17 cellular contexts compared by ENCODE assay signal in genomic region chr1:63600248-63600647, GRCh38. TPM values are rescaled to one million over a fixed set of nuclear protein-coding genes. Genes with fewer than 3 reads are reported as not detected.
DNase-seq lines count a peak whose midpoint lies in the region; ATAC-seq, FAIRE-seq and TF ChIP-seq lines count a peak whose summit lies in the region.
"Had no signal": no experiment of that assay in that cellular context is flagged by ENCODE, and none has a peak within 500 bp of the region (broad histone marks: within the 10 kb centered on the region; RNA-seq: fewer than 3 reads in every experiment).

No MANE protein-coding gene starts in this region.

- no peak for TF ChIP-seq RAD21 in HepG2 (CRISPR knock-in tag; IDR thresholded peaks at IDR 0.05)

- ATAC-seq in HepG2, result peak; percentile 52; the same call in 1 of the 3 replicates
- ATAC-seq: GM12878, GM23338 had no signal

- H3K4me3 ChIP-seq in HepG2 (replicated peaks in 1 of 3; ENCODE audit: insufficient read depth in 1 of 3, low read depth in 2 of 3, low read length in 3 of 3) (no peak overlapping the region), mesodermal cell (ENCODE audit: extremely low read depth, insufficient read depth, low read length, poor library complexity, severe bottlenecking) (no peak overlapping the region), smooth muscle cell (no peak overlapping the region)
- H3K4me3 ChIP-seq: BLaER1, GM12878, GM23338 had no signal

- H3K36me3 ChIP-seq in HepG2 (replicated peaks in 1 of 2; ENCODE audit: control insufficient read depth in 1 of 2, insufficient read depth in 2 of 2, low read length in 2 of 2) (peaks cover 2 to 29% of the 10 kb centered on the region in 2 experiments; a peak in 3 of 5 replicates), mesodermal cell (ENCODE audit: control insufficient read depth, insufficient read depth, low read length) (peaks cover 4% of the 10 kb centered on the region), smooth muscle cell (ENCODE audit: low read depth) (no peaks in the 10 kb centered on the region)

- H3K27ac ChIP-seq in HepG2 (ENCODE audit: extremely low read length, insufficient read depth, low read length) (peak overlapping the region; percentile 42), mesodermal cell (ENCODE audit: low read depth, low read length, severe bottlenecking) (peak overlapping the region; percentile 73), smooth muscle cell (ENCODE audit: low read depth) (no peak overlapping the region)
- H3K27ac ChIP-seq: 22Rv1, BLaER1 had no signal

- 16% methylated on average over 5 of the region's 5 CpGs for WGBS in HepG2 (ENCODE audit: low lambda C conversion rate)
- 57 to 73% methylated on average over 4 of the region's 5 CpGs for WGBS in mesodermal cell (ENCODE audit: insufficient coverage in 2 of 2), 2 experiments
- WGBS in smooth muscle cell (ENCODE audit: low lambda C conversion rate), result 24% methylated on average over 5 of the region's 5 CpGs

- no peak overlapping the region; the same call in 1 of the 2 replicates for H3K4me2 ChIP-seq in HepG2 (ENCODE audit: low read depth, low read length)
- peak overlapping the region; percentile 38 for H3K4me2 ChIP-seq in smooth muscle cell
- H3K4me2 ChIP-seq: BLaER1, GM23338 had no signal

- H3K4me1 ChIP-seq in HepG2 (ENCODE audit: insufficient read depth, low read length), result peaks cover 84% of the 10 kb centered on the region
- peaks cover 7% of the 10 kb centered on the region for H3K4me1 ChIP-seq in mesodermal cell (ENCODE audit: control insufficient read depth, insufficient read depth, low read length, poor library complexity, severe bottlenecking)
- no peaks in the 10 kb centered on the region for H3K4me1 ChIP-seq in smooth muscle cell (ENCODE audit: low read depth)
- H3K4me1 ChIP-seq: BLaER1, Caco-2 had no signal

- peaks cover 80% of the 10 kb centered on the region for H3K79me2 ChIP-seq in HepG2 (ENCODE audit: insufficient read depth, low read length)
- peaks cover 23% of the 10 kb centered on the region for H3K79me2 ChIP-seq in smooth muscle cell (ENCODE audit: low read depth)

- no peak for FAIRE-seq in HepG2 (lab: Jason Lieb, UNC)
- FAIRE-seq: GM12878, GM18507 had no signal

- TF ChIP-seq CTCF in HepG2 (CRISPR knock-in tag; IDR thresholded peaks at IDR 0.05), result no peak
- no peak for TF ChIP-seq CTCF in smooth muscle cell (IDR thresholded peaks at IDR 0.05; ENCODE audit: borderline replicate concordance, insufficient read depth, poor library complexity, severe bottlenecking)

- H3K9me3 ChIP-seq in HepG2 (ENCODE audit: low read length), result no peaks in the 10 kb centered on the region
- H3K9me3 ChIP-seq in mesodermal cell (ENCODE audit: control insufficient read depth, low read length), result no peaks in the 10 kb centered on the region
- H3K9me3 ChIP-seq in smooth muscle cell (replicated peaks; ENCODE audit: low read depth), result no peaks in the 10 kb centered on the region
- H3K9me3 ChIP-seq: BLaER1, Caco-2 had no signal

- in situ Hi-C loops in HepG2 (cut with HindIII; ENCODE audit: extremely low pct_ligation_motif_present, low pct_unique_long_range_greater_than_20kb), result loop anchor here (25.0 kb wide), 1 partner anchor 312 kb away; no protein-coding TSS in a partner anchor

- TF ChIP-seq EP300 in HepG2 (IDR thresholded peaks at IDR 0.05; ENCODE audit: low read depth in 2 of 2, low read length in 2 of 2) (no peak), HepG2 (CRISPR knock-in tag; IDR thresholded peaks at IDR 0.05; ENCODE audit: borderline replicate concordance) (no peak)

- H3K27me3 ChIP-seq in HepG2 (ENCODE audit: control insufficient read depth in 1 of 2, insufficient read depth in 2 of 2, low read length in 2 of 2) (no peaks in the 10 kb centered on the region), smooth muscle cell (ENCODE audit: low read depth) (no peaks in the 10 kb centered on the region)
- H3K27me3 ChIP-seq: BLaER1 had no signal

- no peak for TF ChIP-seq POLR2A in HepG2 (IDR thresholded peaks at IDR 0.05; ENCODE audit: insufficient read depth in 1 of 2, low read depth in 2 of 2, low read length in 2 of 2)

- no TSS peak for BruUV-seq in HepG2 (replicated peaks; lab: Mats Ljungman, UMichigan)

- H2AFZ ChIP-seq in HepG2 (ENCODE audit: low read length) (no peak overlapping the region), smooth muscle cell (ENCODE audit: low read depth) (no peak overlapping the region)
- H2AFZ ChIP-seq: GM23338 had no signal

- H3K9ac ChIP-seq in HepG2 (ENCODE audit: insufficient read depth, low read depth, low read length) (no peak overlapping the region), smooth muscle cell (ENCODE audit: low read depth) (no peak overlapping the region)
- H3K9ac ChIP-seq: BLaER1 had no signal

- H3F3A ChIP-seq in smooth muscle cell (ENCODE audit: low read depth), result no peaks in the 10 kb centered on the region

- CTCF ChIA-PET in HepG2 (lab: Yijun Ruan, JAX; ENCODE audit: low intra/inter-chr PET ratio, low total read pairs), result no interaction called here

- DNase-seq in DMS53 (lab: John Stamatoyannopoulos, UW) (peak; percentile 35), DMS53 treated with DMSO at 0.1 percent for 48 hours (lab: John Stamatoyannopoulos, UW; ENCODE audit: unreplicated experiment) (no peak), HepG2 (ENCODE audit: low spot score) (peak; percentile 21), smooth muscle cell (lab: John Stamatoyannopoulos, UW; ENCODE audit: unreplicated experiment) (no peak), NCI-H748 treated with DMSO at 0.1 percent for 48 hours (lab: John Stamatoyannopoulos, UW) (no peak), inferior parietal cortex (ENCODE audit: extremely low spot score) (no peak)
- DNase-seq in stimulated activated CD4-positive, alpha-beta T cell treated with anti-CD3 and anti-CD28 coated beads, Interleukin-4, amount 100 ng/mL, for 24 hours, result no peak
- DNase-seq: AML-193; Caco-2; CD8-positive, alpha-beta memory T cell; H7 had no signal

- H4K20me1 ChIP-seq in HepG2 (ENCODE audit: insufficient read depth, low read length) (no peaks in the 10 kb centered on the region; the same call in 1 of the 2 replicates), smooth muscle cell (ENCODE audit: low read depth) (peaks cover 81% of the 10 kb centered on the region)
- H4K20me1 ChIP-seq: BLaER1 had no signal

- intact Hi-C loops in HepG2 (cut with micrococcal nuclease; ENCODE audit: unreplicated experiment), result no loop called here

- POLR2A ChIA-PET in HepG2 (lab: Yijun Ruan, JAX), result no interaction called here

TF ChIP-seq in HepG2, 621 proteins besides CTCF, POLR2A, EP300 and RAD21 (continues in another document):
- TF ChIP-seq TCF12 (IDR thresholded peaks at IDR 0.05) (no peak), TCF12 (CRISPR knock-in tag; IDR thresholded peaks at IDR 0.05) (no peak), GABPA (IDR thresholded peaks at IDR 0.05; ENCODE audit: low read depth, low read length) (no peak), GABPA (CRISPR knock-in tag; IDR thresholded peaks at IDR 0.05; ENCODE audit: low read depth) (no peak), FOXA3 (CRISPR knock-in tag; IDR thresholded peaks at IDR 0.05) (peak; percentile 58), SALL2 (CRISPR knock-in tag; IDR thresholded peaks at IDR 0.05) (no peak), THAP11 (CRISPR knock-in tag; IDR thresholded peaks at IDR 0.05) (no peak), ZNF704 (CRISPR knock-in tag; IDR thresholded peaks at IDR 0.05; ENCODE audit: borderline replicate concordance) (no peak), JUN (CRISPR knock-in tag; IDR thresholded peaks at IDR 0.05) (0 out of 2 replicates have a peak, but pooled peaks have one; percentile 35), CENPBD1 (CRISPR knock-in tag; IDR thresholded peaks at IDR 0.05; ENCODE audit: borderline replicate concordance, low read depth) (no peak)

RNA-seq across cellular contexts. Expression of gene PGM1, which starts 7.0 kb away (rescaled TPM):
- 105 and 122 TPM in 2 replicates for total RNA-seq in HepG2 (2016; rRNA removed; fragmentation: Illumina TruSeq; extraction: Trizol)
- total RNA-seq in HepG2 (2016; cell fraction: cytosol; rRNA removed; fragmentation: Illumina TruSeq; extraction: Trizol; ENCODE audit: low read depth), result 59.3 and 60.5 TPM in 2 replicates
- total RNA-seq in HepG2 (2016; cell fraction: insoluble cytoplasmic fraction; rRNA removed; fragmentation: Illumina TruSeq; extraction: Trizol), result 107 TPM in 2 replicates
- 105 and 112 TPM in 2 replicates for total RNA-seq in HepG2 (2016; cell fraction: membrane; rRNA removed; fragmentation: Illumina TruSeq; extraction: Trizol)
- total RNA-seq in HepG2 (2016; cell fraction: nucleus; rRNA removed; fragmentation: Illumina TruSeq; extraction: Trizol), result 52.5 and 58.8 TPM in 2 replicates
- 49.2 and 51.6 TPM in 2 replicates for polyA plus RNA-seq in HepG2 (2011; rRNA removed)
- polyA plus RNA-seq in HepG2 (2011; cell fraction: cytosol; rRNA removed), result 49.9 and 50.0 TPM in 2 replicates
- 21.6 and 21.7 TPM in 2 replicates for polyA plus RNA-seq in HepG2 (2011; cell fraction: nucleus; rRNA removed)
- polyA plus RNA-seq in HepG2 (2012), result 99.6 and 140 TPM in 2 replicates
- 57.2 and 57.6 TPM in 2 replicates for polyA plus RNA-seq in HepG2 (2016; cell fraction: cytosol; fragmentation: Illumina TruSeq; extraction: Trizol; ENCODE audit: low read depth)
- 89.8 and 107 TPM in 2 replicates for polyA plus RNA-seq in HepG2 (2016; cell fraction: insoluble cytoplasmic fraction; fragmentation: Illumina TruSeq; extraction: Trizol; ENCODE audit: low read depth)
- polyA plus RNA-seq in HepG2 (2016; cell fraction: membrane; fragmentation: Illumina TruSeq; extraction: Trizol; ENCODE audit: low read depth), result 68.6 and 74.3 TPM in 2 replicates
- polyA plus RNA-seq in HepG2 (2016; cell fraction: nucleus; fragmentation: Illumina TruSeq; extraction: Trizol; ENCODE audit: insufficient read depth, low read depth), result 44.1 and 47.6 TPM in 2 replicates
- 39.4 and 62.3 TPM in 2 replicates for polyA minus RNA-seq in HepG2 (2011; rRNA and poly(A)+ RNA removed; ENCODE audit: low replicate concordance)
- 49.2 and 52.4 TPM in 2 replicates for polyA minus RNA-seq in HepG2 (2011; cell fraction: cytosol; rRNA and poly(A)+ RNA removed)
- polyA minus RNA-seq in HepG2 (2011; cell fraction: nucleus; rRNA and poly(A)+ RNA removed), result 48.6 and 52.9 TPM in 2 replicates
- 51.2 TPM for polyA plus RNA-seq in mesodermal cell (2013, experiment 1 of 2)
- polyA plus RNA-seq in mesodermal cell (2013, experiment 2 of 2), result 45.4 TPM
- total RNA-seq in smooth muscle cell, result 72.7 and 75.3 TPM in 2 replicates
- polyA plus RNA-seq in smooth muscle cell, result 82.6 and 87.6 TPM in 2 replicates

Comparison
In these comparisons a context has a peak if more than half of its experiments do, and no peak if none do; other contexts are left out.
1. DNase-seq: peak in DMS53 (single experiment) and HepG2 (single experiment); none in DMS53 treated with DMSO at 0.1 percent for 48 hours (single experiment), smooth muscle cell (single experiment), NCI-H748 treated with DMSO at 0.1 percent for 48 hours (single experiment), inferior parietal cortex (single experiment) and stimulated activated CD4-positive, alpha-beta T cell treated with anti-CD3 and anti-CD28 coated beads, Interleukin-4, amount 100 ng/mL, for 24 hours (single experiment).